In genomic region chr14:70279381-70279780, GRCh38 we compare ENCODE assay signal across 8 cellular contexts.
DNase-seq lines count a peak whose midpoint lies in the region; ATAC-seq and TF ChIP-seq lines count a peak whose summit lies in the region.
"Not testable (repeated sequence)": the region's sequence is repeated elsewhere in the genome, so short reads cannot be mapped to it uniquely, and the experiment has no call there.

No MANE protein-coding gene starts in this region.

- H3T11ph ChIP-seq in H9 (ENCODE audit: low read length) = not testable (repeated sequence)

- not testable (repeated sequence) for H3K79me1 ChIP-seq in H9 (ENCODE audit: insufficient read depth, low read depth, low read length, poor library complexity, severe bottlenecking)

- not testable (repeated sequence) for H3F3A ChIP-seq in smooth muscle cell (ENCODE audit: low read depth)

- H3K23me2 ChIP-seq in H9 (ENCODE audit: insufficient read length, low read depth, low read length, poor library complexity, severe bottlenecking) = not testable (repeated sequence)

- H3K4me1 Mint-ChIP-seq in H9 = peaks cover 48 to 49% of the 10 kb centered on the region in 2 experiments
- H3K4me1 Mint-ChIP-seq in WTC11 = peaks cover 51% of the 10 kb centered on the region

- not testable (repeated sequence) for H3K56ac ChIP-seq in H9 (ENCODE audit: insufficient read length, low read depth, low read length)

- H4K91ac ChIP-seq in H9 (ENCODE audit: insufficient read length, low read depth, low read length) = not testable (repeated sequence)

- not testable (repeated sequence) for H3K14ac ChIP-seq in H9 (ENCODE audit: insufficient read depth, low read length)

- H4K20me1 ChIP-seq in H9 (ENCODE audit: control insufficient read depth, insufficient read depth, insufficient read length); KMS-11 (ENCODE audit: insufficient read depth); smooth muscle cell (ENCODE audit: low read depth): not testable (repeated sequence)

- not testable (repeated sequence) for H3K4me2 ChIP-seq in H9 (ENCODE audit: insufficient read depth, insufficient read length, low read length); smooth muscle cell
- peak overlapping the region; percentile 49 for H3K4me2 ChIP-seq in KMS-11

- CTCF ChIA-PET in WTC11 (lab: Charles Lee) = not testable (repeated sequence)

- H2BK120ac ChIP-seq in H9 (ENCODE audit: low read depth, low read length, poor library complexity, severe bottlenecking) = not testable (repeated sequence)

- in situ Hi-C loops in brain microvascular endothelial cell (cut with HindIII; ENCODE audit: low pct_ligation_motif_present, low sequenced_read_pairs) = not testable (repeated sequence)

- not testable (repeated sequence) for H3K79me2 ChIP-seq in H9 (ENCODE audit: insufficient read depth, low read length); KMS-11 (ENCODE audit: insufficient read depth, low read depth); smooth muscle cell (ENCODE audit: low read depth)

- not testable (repeated sequence) for H3K4ac ChIP-seq in H9 (ENCODE audit: low read depth, low read length)

- not testable (repeated sequence) for ATAC-seq in WTC11

- H4K8ac ChIP-seq in H9 (replicated peaks; ENCODE audit: insufficient read length, low read depth, low read length) = not testable (repeated sequence)

- not testable (repeated sequence) for H3K18ac ChIP-seq in H9 (ENCODE audit: insufficient read length, low read depth, low read length)

- H2AFZ ChIP-seq in H9 (ENCODE audit: low read length); smooth muscle cell (ENCODE audit: low read depth): not testable (repeated sequence)
- peak overlapping the region; percentile 14; the same call in 1 of the 2 replicates for H2AFZ ChIP-seq in KMS-11 (ENCODE audit: low read depth)

- H3K9me3 ChIP-seq in H9 (ENCODE audit: control insufficient read depth, low read depth, low read length); smooth muscle cell (replicated peaks; ENCODE audit: low read depth): not testable (repeated sequence)

- H3K36me3 Mint-ChIP-seq in H9 (ENCODE audit: insufficient read depth in 1 of 3, low read depth in 3 of 3); WTC11: not testable (repeated sequence)

- H3K27ac Mint-ChIP-seq in H9 = peak overlapping the region in 1 of 3 experiments; percentile 85; a peak in 3 of 7 replicates
- peak overlapping the region; percentile 58 for H3K27ac Mint-ChIP-seq in WTC11

- H2BK15ac ChIP-seq in H9 (ENCODE audit: low read depth, low read length) = not testable (repeated sequence)

- peaks cover 16% of the 10 kb centered on the region for H3K4me1 ChIP-seq in H9 (ENCODE audit: insufficient read depth, low read length)
- H3K4me1 ChIP-seq in KMS-11 (ENCODE audit: low read depth, poor library complexity, severe bottlenecking) = peaks cover 23% of the 10 kb centered on the region
- not testable (repeated sequence) for H3K4me1 ChIP-seq in smooth muscle cell (ENCODE audit: low read depth)

- H3K9ac ChIP-seq in H9 (ENCODE audit: extremely low read depth, insufficient read length, low read length) = peak overlapping the region; percentile 6
- not testable (repeated sequence) for H3K9ac ChIP-seq in KMS-11; smooth muscle cell (ENCODE audit: low read depth)

- H2AK5ac ChIP-seq in H9 (ENCODE audit: insufficient read length, low read length) = not testable (repeated sequence)

- not testable (repeated sequence) for H3K36me3 ChIP-seq in KMS-11 (ENCODE audit: insufficient read depth); brain microvascular endothelial cell (replicated peaks); smooth muscle cell (ENCODE audit: low read depth)

- not testable (repeated sequence) for H3K27me3 ChIP-seq in H9 (ENCODE audit: insufficient read depth, low read length); KMS-11 (ENCODE audit: insufficient read depth, low read depth); brain microvascular endothelial cell (replicated peaks); smooth muscle cell (ENCODE audit: low read depth)

- H2BK12ac ChIP-seq in H9 (ENCODE audit: insufficient read length, low read depth, low read length) = not testable (repeated sequence)

- H3K23ac ChIP-seq in H9 (ENCODE audit: insufficient read length, low read depth, low read length) = not testable (repeated sequence)

- not testable (repeated sequence) for H4K5ac ChIP-seq in H9 (ENCODE audit: insufficient read length, low read depth, low read length)

- not testable (repeated sequence) for H3K4me3 ChIP-seq in KMS-11 (IDR thresholded peaks at IDR 0.05; ENCODE audit: insufficient read depth, low read depth, low read length); brain microvascular endothelial cell (ENCODE audit: low read depth, low read length); smooth muscle cell

- not testable (repeated sequence) for H2BK20ac ChIP-seq in H9 (ENCODE audit: low read depth, low read length, poor library complexity, severe bottlenecking)

- DNase-seq in Daoy (ENCODE audit: low read depth) (peak; percentile 74), OCI-M1 (lab: John Stamatoyannopoulos, UW) (peak; percentile 30), brain microvascular endothelial cell (peak; percentile 44), glomerular visceral epithelial cell (ENCODE audit: extremely low spot score) (peak; percentile 35)
- not testable (repeated sequence) for DNase-seq in H9; WTC11 (ENCODE audit: low spot score); smooth muscle cell (lab: John Stamatoyannopoulos, UW; ENCODE audit: unreplicated experiment)

- H3K27ac ChIP-seq in H9 (ENCODE audit: insufficient read length, low read depth, low read length); brain microvascular endothelial cell: not testable (repeated sequence)
- H3K27ac ChIP-seq in KMS-11 (peak overlapping the region; percentile 38; the same call in 1 of the 2 replicates), smooth muscle cell (ENCODE audit: low read depth) (peak overlapping the region; percentile 19)

- H2BK5ac ChIP-seq in H9 (ENCODE audit: insufficient read length, low read length) = not testable (repeated sequence)

- H3K4me3 Mint-ChIP-seq in H9, WTC11: not testable (repeated sequence)

- POLR2A ChIA-PET in WTC11 (lab: Charles Lee) = not testable (repeated sequence)

- TF ChIP-seq CTCF in H9 (conservative IDR thresholded peaks at IDR 0.05); KMS-11 (conservative IDR thresholded peaks at IDR 0.05; ENCODE audit: low read depth, low read length); WTC11 (IDR thresholded peaks at IDR 0.05); brain microvascular endothelial cell (IDR thresholded peaks at IDR 0.05; ENCODE audit: low read depth, low read length, missing control alignments); smooth muscle cell (IDR thresholded peaks at IDR 0.05; ENCODE audit: borderline replicate concordance, insufficient read depth, poor library complexity, severe bottlenecking): not testable (repeated sequence)

- H3K27me3 Mint-ChIP-seq in H9 (ENCODE audit: low read depth); WTC11 (ENCODE audit: low read depth): not testable (repeated sequence)

- H3K9me3 Mint-ChIP-seq in H9, WTC11: not testable (repeated sequence)

- WGBS in H9 (ENCODE audit: extremely low coverage, insufficient read length, low lambda C conversion rate) = no CpG with 5 or more reads among the region's 4 CpGs
- WGBS in smooth muscle cell (ENCODE audit: low lambda C conversion rate) = 64% methylated on average over 4 of the region's 4 CpGs
